In the genomic region with DNA sequence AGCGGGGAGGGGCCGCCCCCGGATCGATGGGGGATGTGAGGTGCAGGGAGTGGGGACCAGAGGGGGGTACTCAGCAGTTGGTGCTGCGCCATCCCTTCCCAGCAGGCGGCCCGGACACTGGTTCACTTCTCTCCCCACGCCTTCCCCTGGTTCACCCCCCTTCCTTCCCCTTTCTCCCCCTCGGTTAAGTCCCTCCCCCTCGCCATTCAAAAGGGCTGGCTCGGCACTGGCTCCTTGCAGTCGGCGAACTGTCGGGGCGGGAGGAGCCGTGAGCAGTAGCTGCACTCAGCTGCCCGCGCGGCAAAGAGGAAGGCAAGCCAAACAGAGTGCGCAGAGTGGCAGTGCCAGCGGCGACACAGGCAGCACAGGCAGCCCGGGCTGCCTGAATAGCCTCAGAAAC, we compare ENCODE assay signal across 9 cellular contexts. TPM values are rescaled to one million over a fixed set of nuclear protein-coding genes. Genes with fewer than 3 reads are reported as not detected.
A peak's percentile ranks its signal among the peaks of the same experiment; 100 is the strongest.
DNase-seq lines count a peak whose midpoint lies in the region; ATAC-seq and TF ChIP-seq lines count a peak whose summit lies in the region.
"Not testable (repeated sequence)": the region's sequence is repeated elsewhere in the genome, so short reads cannot be mapped to it uniquely, and the experiment has no call there.
"Had no signal": no experiment of that assay in that cellular context is flagged by ENCODE, and none has a peak within 500 bp of the region (broad histone marks: within the 10 kb centered on the region; RNA-seq: fewer than 3 reads in every experiment).

A gene with protein sequence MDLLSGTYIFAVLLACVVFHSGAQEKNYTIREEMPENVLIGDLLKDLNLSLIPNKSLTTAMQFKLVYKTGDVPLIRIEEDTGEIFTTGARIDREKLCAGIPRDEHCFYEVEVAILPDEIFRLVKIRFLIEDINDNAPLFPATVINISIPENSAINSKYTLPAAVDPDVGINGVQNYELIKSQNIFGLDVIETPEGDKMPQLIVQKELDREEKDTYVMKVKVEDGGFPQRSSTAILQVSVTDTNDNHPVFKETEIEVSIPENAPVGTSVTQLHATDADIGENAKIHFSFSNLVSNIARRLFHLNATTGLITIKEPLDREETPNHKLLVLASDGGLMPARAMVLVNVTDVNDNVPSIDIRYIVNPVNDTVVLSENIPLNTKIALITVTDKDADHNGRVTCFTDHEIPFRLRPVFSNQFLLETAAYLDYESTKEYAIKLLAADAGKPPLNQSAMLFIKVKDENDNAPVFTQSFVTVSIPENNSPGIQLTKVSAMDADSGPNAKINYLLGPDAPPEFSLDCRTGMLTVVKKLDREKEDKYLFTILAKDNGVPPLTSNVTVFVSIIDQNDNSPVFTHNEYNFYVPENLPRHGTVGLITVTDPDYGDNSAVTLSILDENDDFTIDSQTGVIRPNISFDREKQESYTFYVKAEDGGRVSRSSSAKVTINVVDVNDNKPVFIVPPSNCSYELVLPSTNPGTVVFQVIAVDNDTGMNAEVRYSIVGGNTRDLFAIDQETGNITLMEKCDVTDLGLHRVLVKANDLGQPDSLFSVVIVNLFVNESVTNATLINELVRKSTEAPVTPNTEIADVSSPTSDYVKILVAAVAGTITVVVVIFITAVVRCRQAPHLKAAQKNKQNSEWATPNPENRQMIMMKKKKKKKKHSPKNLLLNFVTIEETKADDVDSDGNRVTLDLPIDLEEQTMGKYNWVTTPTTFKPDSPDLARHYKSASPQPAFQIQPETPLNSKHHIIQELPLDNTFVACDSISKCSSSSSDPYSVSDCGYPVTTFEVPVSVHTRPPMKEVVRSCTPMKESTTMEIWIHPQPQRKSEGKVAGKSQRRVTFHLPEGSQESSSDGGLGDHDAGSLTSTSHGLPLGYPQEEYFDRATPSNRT (N-terminal part only) (plus strand): TSS at position 237 of the 400 bp plus-strand sequence. CDS start 56,130 bp downstream, outside the sequence.

- H3K79me1 ChIP-seq in mesenchymal stem cell (replicated peaks; ENCODE audit: low read length, poor library complexity, severe bottlenecking), result not testable (repeated sequence)

- H3K27ac ChIP-seq in HUES6 (ENCODE audit: low read depth, low read length); heart left ventricle; mesenchymal stem cell (ENCODE audit: low read length, poor library complexity, severe bottlenecking): not testable (repeated sequence)
- H3K27ac ChIP-seq in ascending aorta, result peak within 1 kb of the TSS in 1 of 2 donors; percentile 44

- H3K27me3 ChIP-seq in HUES6 (ENCODE audit: control insufficient read depth, insufficient read depth, low read length) (peaks cover 42% of the 10 kb centered on the region), heart left ventricle (peaks cover 0 to 41% (median 7%) of the 10 kb centered on the region in 9 donors), mesenchymal stem cell (ENCODE audit: control insufficient read depth in 1 of 2, insufficient read depth in 1 of 2, low read length in 2 of 2) (peaks cover 0 to 23% of the 10 kb centered on the region in 2 experiments)
- H3K27me3 ChIP-seq in ascending aorta, result not testable (repeated sequence)

- DNase-seq in NCI-H345 (lab: John Stamatoyannopoulos, UW) (peak; percentile 89), SKM-1 treated with dmso at 0.1 percent for 144 hours (lab: John Stamatoyannopoulos, UW; ENCODE audit: unreplicated experiment) (peak; percentile 9), ascending aorta (ENCODE audit: low spot score in 2 of 2) (peak; percentile 10 to 73), heart left ventricle (peak in 2 of 5 donors; percentile 19 to 42), sciatic nerve (ENCODE audit: low spot score) (peak; percentile 53)
- not testable (repeated sequence) for DNase-seq in mesenchymal stem cell

- H3K9ac ChIP-seq in HUES6 (ENCODE audit: low read length), result peak within 1 kb of the TSS; percentile 84
- not testable (repeated sequence) for H3K9ac ChIP-seq in mesenchymal stem cell (ENCODE audit: low read length)

- not testable (repeated sequence) for H3K14ac ChIP-seq in mesenchymal stem cell (ENCODE audit: low read length in 2 of 2)

- not testable (repeated sequence) for H2BK120ac ChIP-seq in mesenchymal stem cell (ENCODE audit: low read depth, low read length)

- H3K18ac ChIP-seq in mesenchymal stem cell (ENCODE audit: low read depth in 1 of 2, low read length in 2 of 2), result not testable (repeated sequence)

- H3K9me3 ChIP-seq in HUES6 (ENCODE audit: control insufficient read depth, insufficient read depth, low read depth, low read length); ascending aorta; heart left ventricle; mesenchymal stem cell (ENCODE audit: control insufficient read depth, low read length): not testable (repeated sequence)

- not testable (repeated sequence) for H2AK5ac ChIP-seq in mesenchymal stem cell (ENCODE audit: low read length, severe bottlenecking)

- not testable (repeated sequence) for H2BK12ac ChIP-seq in mesenchymal stem cell (ENCODE audit: low read length in 2 of 2)

- peak in 3 of 4 donors; percentile 33 to 42 (median 39) for ATAC-seq in heart left ventricle
- ATAC-seq in sciatic nerve, result peak; percentile 44

- TF ChIP-seq CTCF in ascending aorta (IDR thresholded peaks at IDR 0.05); heart left ventricle (IDR thresholded peaks at IDR 0.05): not testable (repeated sequence)

- intact Hi-C loops in ascending aorta (cut with DNase I); heart left ventricle (cut with DNase I); sciatic nerve (cut with DNase I): not testable (repeated sequence)

- WGBS in heart left ventricle, 4 donors, result 0 to 1% methylated on average over 10 to 12 of the region's 23 CpGs; no CpG with 5 or more reads in 2 of the 4 donors
- WGBS in mesenchymal stem cell, result no CpG with 5 or more reads among the region's 23 CpGs

- not testable (repeated sequence) for H2AFZ ChIP-seq in mesenchymal stem cell (ENCODE audit: low read depth, low read length)

- not testable (repeated sequence) for H3K4ac ChIP-seq in mesenchymal stem cell (ENCODE audit: low read depth in 1 of 2, low read length in 2 of 2)

- not testable (repeated sequence) for H3K4me1 ChIP-seq in HUES6 (ENCODE audit: control insufficient read depth, insufficient read depth, low read length); ascending aorta; heart left ventricle; mesenchymal stem cell (ENCODE audit: control insufficient read depth, insufficient read depth, low read depth, low read length)

- not testable (repeated sequence) for H4K91ac ChIP-seq in mesenchymal stem cell (ENCODE audit: low read length)

- TF ChIP-seq POLR2A in heart left ventricle (IDR thresholded peaks at IDR 0.05), result not testable (repeated sequence)

- not testable (repeated sequence) for H2BK15ac ChIP-seq in mesenchymal stem cell (ENCODE audit: low read depth, poor library complexity, severe bottlenecking)

- H3K4me3 ChIP-seq in HUES6 (ENCODE audit: low read depth, low read length), result peak within 1 kb of the TSS; percentile 63
- H3K4me3 ChIP-seq in ascending aorta, result peak within 1 kb of the TSS in 1 of 2 donors; percentile 61
- H3K4me3 ChIP-seq in heart left ventricle; mesenchymal stem cell (ENCODE audit: insufficient read depth in 1 of 2, low read depth in 1 of 2, low read length in 2 of 2): not testable (repeated sequence)

- H3K23ac ChIP-seq in mesenchymal stem cell (ENCODE audit: low read length in 2 of 2), result not testable (repeated sequence)

- H2BK5ac ChIP-seq in mesenchymal stem cell (ENCODE audit: low read depth, low read length, poor library complexity, severe bottlenecking), result not testable (repeated sequence)

- peak within 1 kb of the TSS; percentile 11 for H3K4me2 ChIP-seq in mesenchymal stem cell (ENCODE audit: low read length, poor library complexity, severe bottlenecking)

- H3K36me3 ChIP-seq in HUES6 (ENCODE audit: control insufficient read depth, insufficient read depth, low read length); ascending aorta; heart left ventricle; mesenchymal stem cell (ENCODE audit: control insufficient read depth in 1 of 2, insufficient read depth in 2 of 2, low read depth in 1 of 2, low read length in 2 of 2): not testable (repeated sequence)

- not testable (repeated sequence) for H4K8ac ChIP-seq in mesenchymal stem cell (ENCODE audit: low read length)

RNA-seq across cellular contexts. Expression of the gene that starts here (rescaled TPM):
- total RNA-seq in ascending aorta (1.2 TPM), heart left ventricle (under 1 TPM in 4 of 9 donors, not detected in 5; 0.05 to 0.12 (median 0.08) TPM), sciatic nerve (1.1 TPM)
- not detected for polyA plus RNA-seq in heart left ventricle
- not detected for polyA plus RNA-seq in mesenchymal stem cell (2013, experiment 1 of 2)
- polyA plus RNA-seq in mesenchymal stem cell (2013, experiment 2 of 2), result not detected
- total RNA-seq: right lobe of liver had no signal
- polyA plus RNA-seq: IgD-negative memory B cell had no signal

Comparison
In these comparisons a context has a peak if more than half of its experiments do, and no peak if none do; other contexts are left out.
1. Peak in ATAC-seq in heart left ventricle; RNA of the gene not detected or under 1 TPM.